17 cellular contexts compared by ENCODE assay signal in genomic region chr9:121235512-121235911, GRCh38. TPM values are rescaled to one million over a fixed set of nuclear protein-coding genes. Genes with fewer than 3 reads are reported as not detected.
DNase-seq lines count a peak whose midpoint lies in the region; ATAC-seq and TF ChIP-seq lines count a peak whose summit lies in the region.
"Had no signal": no experiment of that assay in that cellular context is flagged by ENCODE, and none has a peak within 500 bp of the region (broad histone marks: within the 10 kb centered on the region; RNA-seq: fewer than 3 reads in every experiment).

No MANE protein-coding gene starts in this region.

- no peak overlapping the region for H3K4me3 ChIP-seq in breast epithelium
- H3K4me3 ChIP-seq: A549, BLaER1, GM12878 had no signal

- H3K9me3 ChIP-seq in breast epithelium: no peaks in the 10 kb centered on the region
- H3K9me3 ChIP-seq: A549, BLaER1 had no signal

- H3K27ac ChIP-seq in breast epithelium: no peak overlapping the region
- H3K27ac ChIP-seq in RWPE1: peak overlapping the region; percentile 83; the same call in 1 of the 2 replicates
- peak overlapping the region; percentile 88 for H3K27ac ChIP-seq in epithelial cell of prostate
- H3K27ac ChIP-seq: 22Rv1, A549, BLaER1 had no signal

- POLR2A ChIA-PET in MCF 10A (lab: Yijun Ruan, JAX): interaction anchor here (1.3 to 2.5 kb wide), 2 partner anchors 30 to 33 kb away, joined by 5 to 9 read pairs; partner anchors contain the start of gene GSN
- POLR2A ChIA-PET in RWPE1 (lab: Yijun Ruan, JAX; ENCODE audit: low non-redundant PET): no interaction called here

- CTCF ChIA-PET in MCF 10A (lab: Yijun Ruan, JAX): interaction anchor here (0.9 to 1.4 kb wide), 6 partner anchors 9 to 43 kb away, joined by 3 to 6 read pairs (median 4); partner anchors contain the start of gene GSN
- CTCF ChIA-PET in RWPE1 (lab: Yijun Ruan, JAX): interaction anchor here (0.8 to 2.5 kb wide), 3 partner anchors 17 to 43 kb away, joined by 3 to 16 read pairs (median 8); no protein-coding TSS in a partner anchor

- no peaks in the 10 kb centered on the region for H3K4me1 ChIP-seq in breast epithelium

- intact Hi-C loops in MCF 10A (cut with micrococcal nuclease) (no loop called here), breast epithelium (cut with DNase I; ENCODE audit: low total_unique reads) (no loop called here)

- no peaks in the 10 kb centered on the region for H3K36me3 ChIP-seq in breast epithelium
- H3K36me3 ChIP-seq: BLaER1 had no signal

- TF ChIP-seq POLR2A in breast epithelium (IDR thresholded peaks at IDR 0.05): no peak

- BruUV-seq in MCF 10A (replicated peaks; lab: Mats Ljungman, UMichigan): no TSS peak

- peaks cover 7% of the 10 kb centered on the region for H3K4me1 Mint-ChIP-seq in MCF 10A (ENCODE audit: insufficient read depth, unreplicated experiment)

- no peaks in the 10 kb centered on the region for H3K36me3 Mint-ChIP-seq in MCF 10A (ENCODE audit: insufficient read depth, unreplicated experiment)

- TF ChIP-seq CTCF in MCF 10A (IDR thresholded peaks at IDR 0.05; ENCODE audit: unreplicated experiment) (no peak), breast epithelium (IDR thresholded peaks at IDR 0.05) (no peak), RWPE1 (conservative IDR thresholded peaks at IDR 0.05; ENCODE audit: low read depth) (no peak)

- H3K9me3 Mint-ChIP-seq in MCF 10A (ENCODE audit: unreplicated experiment): no peaks in the 10 kb centered on the region
- H3K9me3 Mint-ChIP-seq: CD14-positive monocyte; CD8-positive, alpha-beta T cell; H9 had no signal

- H3K4me3 Mint-ChIP-seq in MCF 10A (ENCODE audit: unreplicated experiment): no peak overlapping the region
- H3K4me3 Mint-ChIP-seq: CD14-positive monocyte; CD8-positive, alpha-beta T cell; H9 had no signal

- in situ Hi-C loops in G401 (cut with HindIII; ENCODE audit: low sequenced_read_pairs): no loop called here

- no peaks in the 10 kb centered on the region for H3K27me3 Mint-ChIP-seq in MCF 10A (ENCODE audit: insufficient read depth, unreplicated experiment)

- H3K27ac Mint-ChIP-seq in MCF 10A (ENCODE audit: low read depth, unreplicated experiment): peak overlapping the region; percentile 75
- H3K27ac Mint-ChIP-seq: CD8-positive, alpha-beta T cell; H9 had no signal

- ATAC-seq in GM21576 (IDR thresholded peaks at IDR 0.05; ENCODE audit: unreplicated experiment): no peak
- ATAC-seq: A549; CD8-positive, alpha-beta T cell; GM12878 had no signal

- no peak for DNase-seq in MCF 10A (ENCODE audit: unreplicated experiment)
- DNase-seq in breast epithelium (ENCODE audit: low spot score in 2 of 2): no peak
- no peak for DNase-seq in RWPE1 (ENCODE audit: low spot score)
- no peak for DNase-seq in epithelial cell of prostate (ENCODE audit: low read depth, low spot score)
- no peak for DNase-seq in G401 (ENCODE audit: low spot score)
- DNase-seq in NCI-H1694 (lab: John Stamatoyannopoulos, UW): no peak
- DNase-seq in AG08395 (ENCODE audit: low spot score): no peak
- DNase-seq: Calu3; CD8-positive, alpha-beta T cell; DMS79 treated with DMSO at 0.1 percent for 48 hours; H9 had no signal

- H3K27me3 ChIP-seq in breast epithelium: no peaks in the 10 kb centered on the region
- H3K27me3 ChIP-seq: BLaER1 had no signal

RNA-seq across cellular contexts. Expression of gene GSN, which starts 32.5 kb away (rescaled TPM):
- total RNA-seq in MCF 10A (2022): 21.9 and 24.9 TPM in 2 replicates
- over 10,000 TPM in 1 of 3 donors, 1,000 to 10,000 TPM in 2; 1,290 to 13,922 (median 1,437) TPM for total RNA-seq in breast epithelium
- total RNA-seq in G401 (2014; rRNA removed; shearing (Covaris generic)): 333 and 366 TPM in 2 replicates

RNA-seq across cellular contexts. Expression of gene RAB14, which starts 33.8 kb away (rescaled TPM):
- total RNA-seq in MCF 10A (2022) (65.8 and 77.0 TPM in 2 replicates), breast epithelium (10 to 100 TPM; 36.5 to 53.1 (median 41.3) TPM)
- total RNA-seq in G401 (2014; rRNA removed; shearing (Covaris generic)): 23.8 and 32.8 TPM in 2 replicates

Comparison
In these comparisons a context has a peak if more than half of its experiments do, and no peak if none do; other contexts are left out.
1. RNA of gene GSN, which starts 32.5 kb away (total RNA-seq): 1,290 to 13,922 TPM in breast epithelium and 333 to 366 TPM in G401; 21.9 to 24.9 TPM in MCF 10A; every median in the first group is over 10 times any median in the second.
2. H3K27ac ChIP-seq: peak in RWPE1 (single experiment) and epithelial cell of prostate (single experiment); none in breast epithelium (0 of 2).